ENCODE assay signal across 8 cellular contexts in genomic region chr15:56733131-56734012, GRCh38. TPM values are rescaled to one million over a fixed set of nuclear protein-coding genes. Genes with fewer than 3 reads are reported as not detected.
A peak's percentile ranks its signal among the peaks of the same experiment; 100 is the strongest.
DNase-seq lines count a peak whose midpoint lies in the region; ATAC-seq and TF ChIP-seq lines count a peak whose summit lies in the region.

Gene ZNF280D (minus strand): TSS chr15:56733509. CDS start chr15:56707109, 26,400 bp downstream.

- CTCF ChIA-PET in PC-9 (lab: Charles Lee), result no interaction called here

- intact Hi-C loops in PC-9 (cut with micrococcal nuclease; ENCODE audit: unreplicated experiment), result loop anchor here (2.0 kb wide), 1 partner anchor 185 kb away; the partner anchor contains the start of gene TCF12

- peaks cover 40% of the 10 kb centered on the region for H3K79me2 ChIP-seq in PC-9 (ENCODE audit: low read depth)

- TF ChIP-seq POLR2A in erythroblast (IDR thresholded peaks at IDR 0.05; ENCODE audit: low read length), result peak; percentile 66

- H3K36me3 ChIP-seq in PC-9 (ENCODE audit: low read depth), result 0 out of 2 replicates have a peak, but pooled peaks cover 3% of the 10 kb centered on the region
- H3K36me3 ChIP-seq in muscle layer of duodenum (ENCODE audit: control insufficient read depth in 1 of 2, insufficient read depth in 2 of 2, low read length in 2 of 2), result peaks cover 0 to 7% of the 10 kb centered on the region in 2 donors

- ATAC-seq in GM21447 (IDR thresholded peaks at IDR 0.05; ENCODE audit: unreplicated experiment), result peak; percentile 68

- H3K27ac ChIP-seq in PC-9, result peak within 1 kb of the TSS; percentile 58
- peak within 1 kb of the TSS; percentile 95 for H3K27ac ChIP-seq in muscle layer of duodenum (ENCODE audit: low read length)

- POLR2A ChIA-PET in PC-9 (lab: Charles Lee; ENCODE audit: unreplicated experiment), result interaction anchor here (0.6 kb wide), 2 partner anchors 47 to 445 kb away, joined by 3 to 7 read pairs; no protein-coding TSS in a partner anchor

- no peaks in the 10 kb centered on the region for H4K20me1 ChIP-seq in PC-9 (ENCODE audit: insufficient read depth)

- no peaks in the 10 kb centered on the region for H3K27me3 ChIP-seq in PC-9 (ENCODE audit: insufficient read depth, low read depth)
- H3K27me3 ChIP-seq in muscle layer of duodenum (ENCODE audit: low read depth, low read length), result no peaks in the 10 kb centered on the region

- H3K9me3 ChIP-seq in PC-9 (ENCODE audit: insufficient read depth, low read depth) (peaks cover 6% of the 10 kb centered on the region; the same call in 1 of the 2 replicates), muscle layer of duodenum (ENCODE audit: control insufficient read depth in 1 of 2, low read length in 2 of 2) (no peaks in the 10 kb centered on the region)

- H3K4me2 ChIP-seq in PC-9, result peak within 1 kb of the TSS; percentile 80

- H3K4me3 ChIP-seq in PC-9, result peak within 1 kb of the TSS; percentile 88
- H3K4me3 ChIP-seq in muscle layer of duodenum (ENCODE audit: low read depth in 1 of 2, low read length in 2 of 2), result peak within 1 kb of the TSS; percentile 71 to 80

- peak within 1 kb of the TSS; percentile 96 for H2AFZ ChIP-seq in PC-9

- peaks cover 10% of the 10 kb centered on the region; the same call in 1 of the 2 replicates for H3K4me1 ChIP-seq in PC-9 (replicated peaks; ENCODE audit: insufficient read depth)
- peaks cover 14 to 34% of the 10 kb centered on the region in 2 donors for H3K4me1 ChIP-seq in muscle layer of duodenum (ENCODE audit: control insufficient read depth in 1 of 2, insufficient read depth in 2 of 2, low read length in 2 of 2)

- H3K9me2 ChIP-seq in PC-9 (ENCODE audit: insufficient read depth), result no peaks in the 10 kb centered on the region

- DNase-seq in Caki2 (ENCODE audit: low read depth), result peak; percentile 97
- peak; percentile 47 for DNase-seq in HuH-7 (ENCODE audit: low spot score)
- peak; percentile 61 to 84 for DNase-seq in PC-9
- peak; percentile 82 for DNase-seq in activated T-cell treated with anti-CD3 and anti-CD28 coated beads, Interleukin-2, amount 50 U/mL, for 1 hour
- DNase-seq in erythroblast (lab: John Stamatoyannopoulos, UW), result peak; percentile 92 to 93
- peak; percentile 49 to 75 for DNase-seq in stimulated activated CD8-positive, alpha-beta memory T cell treated with anti-CD3 and anti-CD28 coated beads, Interleukin-7, amount 100 ng/mL, for 4 hours (ENCODE audit: low read depth in 2 of 2)

- no peak for TF ChIP-seq CTCF in PC-9 (conservative IDR thresholded peaks at IDR 0.05)

- no peaks in the 10 kb centered on the region; the same call in 1 of the 2 replicates for H3F3A ChIP-seq in PC-9 (ENCODE audit: insufficient read depth, low read depth)

- in situ Hi-C loops in Caki2 (cut with HindIII; ENCODE audit: low pct_unique_long_range_greater_than_20kb, low sequenced_read_pairs), result no loop called here

- TSS peak; percentile 92 for BruUV-seq in PC-9 (replicated peaks; lab: Mats Ljungman, UMichigan)

RNA-seq across cellular contexts. Expression of gene ZNF280D, which starts in this region (rescaled TPM):
- 5.5 and 10.7 TPM in 2 replicates for total RNA-seq in Caki2 (2014; rRNA removed; shearing (Covaris generic); ENCODE audit: low replicate concordance)
- total RNA-seq in PC-9 (2021), result 21.9 and 26.8 TPM in 2 replicates

Comparison
In these comparisons a context has a peak if more than half of its experiments do, and no peak if none do; other contexts are left out.
1. Peak in every context shown above with its lines: DNase-seq, ATAC-seq, H3K4me3 ChIP-seq and H3K27ac ChIP-seq.
2. DNase-seq: peak in every context shown above with its lines; median percentile 97 in Caki2; 92 in erythroblast; 82 in activated T-cell treated with anti-CD3 and anti-CD28 coated beads, Interleukin-2, amount 50 U/mL, for 1 hour; 72 in PC-9; 62 in stimulated activated CD8-positive, alpha-beta memory T cell treated with anti-CD3 and anti-CD28 coated beads, Interleukin-7, amount 100 ng/mL, for 4 hours; 47 in HuH-7.